In genomic region chr3:39177708-39178332, GRCh38 we compare ENCODE assay signal across 8 cellular contexts. TPM values are rescaled to one million over a fixed set of nuclear protein-coding genes. Genes with fewer than 3 reads are reported as not detected.
DNase-seq lines count a peak whose midpoint lies in the region; ATAC-seq, FAIRE-seq and TF ChIP-seq lines count a peak whose summit lies in the region.

No MANE protein-coding gene starts in this region.

- no peaks in the 10 kb centered on the region for H3K36me3 Mint-ChIP-seq in natural killer cell
- no peaks in the 10 kb centered on the region for H3K36me3 Mint-ChIP-seq in stimulated activated memory B cell treated with anti-CD40 and anti-IgM and Interleukin-4, amounts not matched to agents 10 μg/mL and 1 μg/mL and 100 μg/mL, for 72 hours

- H3K27me3 Mint-ChIP-seq in natural killer cell (ENCODE audit: low read depth in 2 of 2), result peaks cover 0 to 8% of the 10 kb centered on the region in 2 donors
- H3K27me3 Mint-ChIP-seq in stimulated activated memory B cell treated with anti-CD40 and anti-IgM and Interleukin-4, amounts not matched to agents 10 μg/mL and 1 μg/mL and 100 μg/mL, for 72 hours, result no peaks in the 10 kb centered on the region

- intact Hi-C loops in natural killer cell (cut with micrococcal nuclease), result no loop called here

- ATAC-seq in natural killer cell (peak; percentile 45 to 65 (median 49)), GM21619 (IDR thresholded peaks at IDR 0.05; ENCODE audit: unreplicated experiment) (no peak)
- ATAC-seq in stimulated activated memory B cell treated with anti-CD40 and anti-IgM and Interleukin-4, amounts not matched to agents 10 μg/mL and 1 μg/mL and 100 μg/mL, for 72 hours, result peak; percentile 72

- CTCF ChIA-PET in RWPE1 (lab: Yijun Ruan, JAX), result interaction anchor here (1.2 kb wide), 1 partner anchor 110 kb away, joined by 3 read pairs; no protein-coding TSS in a partner anchor

- peak overlapping the region; percentile 18 to 88 for H3K27ac Mint-ChIP-seq in natural killer cell
- H3K27ac Mint-ChIP-seq in stimulated activated memory B cell treated with anti-CD40 and anti-IgM and Interleukin-4, amounts not matched to agents 10 μg/mL and 1 μg/mL and 100 μg/mL, for 72 hours, result peak overlapping the region; percentile 33

- no peak; the same call in 1 of the 2 replicates for TF ChIP-seq POLR2A in GM12892 (IDR thresholded peaks at IDR 0.05; ENCODE audit: low read depth, low read length)

- peak overlapping the region; percentile 63 for H3K4me3 ChIP-seq in fibroblast of the aortic adventitia (ENCODE audit: low read depth, low read length)

- H3K9me3 Mint-ChIP-seq in natural killer cell, result no peaks in the 10 kb centered on the region
- H3K9me3 Mint-ChIP-seq in stimulated activated memory B cell treated with anti-CD40 and anti-IgM and Interleukin-4, amounts not matched to agents 10 μg/mL and 1 μg/mL and 100 μg/mL, for 72 hours, result no peaks in the 10 kb centered on the region

- peak; percentile 64 for DNase-seq in GM12892 (ENCODE audit: insufficient read length)
- peak; percentile 67 for DNase-seq in HT-29 (ENCODE audit: low spot score)
- DNase-seq in RWPE1 (ENCODE audit: low spot score), result peak; percentile 88
- peak; percentile 57 for DNase-seq in activated effector memory CD4-positive, alpha-beta T cell treated with Interleukin-2 at 50 U/mL for 16 hours
- peak; percentile 97 for DNase-seq in fibroblast of the aortic adventitia (ENCODE audit: low read depth)
- peak; percentile 53 for DNase-seq in natural killer cell

- peaks cover 27 to 40% of the 10 kb centered on the region in 2 donors for H3K4me1 Mint-ChIP-seq in natural killer cell
- peaks cover 27% of the 10 kb centered on the region for H3K4me1 Mint-ChIP-seq in stimulated activated memory B cell treated with anti-CD40 and anti-IgM and Interleukin-4, amounts not matched to agents 10 μg/mL and 1 μg/mL and 100 μg/mL, for 72 hours

- H3K4me3 Mint-ChIP-seq in natural killer cell, result peak overlapping the region; percentile 76
- H3K4me3 Mint-ChIP-seq in stimulated activated memory B cell treated with anti-CD40 and anti-IgM and Interleukin-4, amounts not matched to agents 10 μg/mL and 1 μg/mL and 100 μg/mL, for 72 hours, result peak overlapping the region; percentile 61

- TF ChIP-seq CTCF in RWPE1 (conservative IDR thresholded peaks at IDR 0.05; ENCODE audit: low read depth), result no peak
- no peak for TF ChIP-seq CTCF in fibroblast of the aortic adventitia (IDR thresholded peaks at IDR 0.05; ENCODE audit: insufficient read depth, low read length)
- TF ChIP-seq CTCF in natural killer cell (IDR thresholded peaks at IDR 0.05), result no peak

- peak overlapping the region; percentile 90 for H3K27ac ChIP-seq in RWPE1

- peak; percentile 65 for FAIRE-seq in GM12892 (lab: Jason Lieb, UNC)

- POLR2A ChIA-PET in RWPE1 (lab: Yijun Ruan, JAX; ENCODE audit: low non-redundant PET), result interaction anchor here (0.5 kb wide), 1 partner anchor 619 kb away, joined by 5 read pairs; no protein-coding TSS in a partner anchor

RNA-seq across cellular contexts. Expression of gene XIRP1, which starts 14.6 kb away (rescaled TPM):
- polyA plus RNA-seq in GM12892 (2012; ENCODE audit: missing spikeins), result 0.89 TPM
- not detected in 2 replicates for total RNA-seq in HT-29 (2014; rRNA removed; shearing (Covaris generic))
- 0.09 TPM in 1 of 2 replicates, not detected in the other for total RNA-seq in fibroblast of the aortic adventitia (ENCODE audit: low replicate concordance)
- under 1 TPM; 0.14 to 0.40 (median 0.24) TPM for total RNA-seq in natural killer cell

RNA-seq across cellular contexts. Expression of gene CSRNP1, which starts 24.4 kb away (rescaled TPM):
- 14.0 TPM for polyA plus RNA-seq in GM12892 (2012; ENCODE audit: missing spikeins)
- total RNA-seq in HT-29 (2014; rRNA removed; shearing (Covaris generic)), result 53.6 and 55.3 TPM in 2 replicates
- total RNA-seq in fibroblast of the aortic adventitia (ENCODE audit: low replicate concordance) (1.9 and 6.4 TPM in 2 replicates), natural killer cell (100 to 1,000 TPM; 208 to 300 (median 253) TPM)
